In the genomic region with DNA sequence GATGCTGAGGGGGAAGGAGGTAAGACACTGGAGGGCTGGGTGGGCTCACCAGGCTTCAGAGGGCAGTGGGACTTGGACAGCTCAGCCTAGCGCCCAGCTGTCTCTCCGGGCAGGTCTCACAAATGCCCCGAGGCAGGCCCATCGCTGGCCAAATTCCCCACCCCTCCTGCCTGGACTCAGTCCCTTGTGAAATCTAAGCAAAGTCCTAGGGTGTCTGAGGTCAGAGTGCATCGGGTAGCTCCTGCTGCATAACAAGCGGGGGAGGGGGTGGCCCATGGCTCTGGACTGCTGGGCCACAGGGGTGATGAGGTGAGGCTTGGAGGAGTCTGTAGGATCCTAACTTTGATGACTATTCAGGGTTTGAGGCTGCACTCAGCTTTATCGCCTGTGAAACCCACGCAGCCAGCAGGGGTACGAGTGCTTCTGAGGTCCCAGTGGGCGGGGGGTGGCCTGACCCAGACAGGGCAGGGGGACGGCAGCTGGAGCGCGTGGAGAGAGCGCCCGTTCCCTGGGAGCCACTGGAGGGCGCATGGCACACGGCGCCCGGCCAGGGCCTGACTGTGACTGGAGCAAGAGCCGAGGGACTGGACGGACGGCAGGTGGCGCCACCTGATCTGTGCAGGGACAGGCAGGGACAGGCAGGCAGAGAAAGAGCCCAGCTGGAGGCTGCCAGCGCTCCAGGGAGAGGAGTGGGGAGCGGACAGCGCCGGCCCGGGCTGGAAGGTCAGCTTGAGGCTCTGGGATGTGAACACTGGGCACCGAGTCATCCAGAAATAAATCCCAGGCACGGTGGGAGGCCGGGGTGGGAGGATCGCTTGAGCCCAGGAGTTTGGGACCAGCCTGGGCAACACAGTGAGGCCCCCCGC, we compare ENCODE assay signal across 9 cellular contexts. TPM values are rescaled to one million over a fixed set of nuclear protein-coding genes. Genes with fewer than 3 reads are reported as not detected.
DNase-seq lines count a peak whose midpoint lies in the region; ATAC-seq lines count a peak whose summit lies in the region.
"Had no signal": no experiment of that assay in that cellular context is flagged by ENCODE, and none has a peak within 500 bp of the region (broad histone marks: within the 10 kb centered on the region; RNA-seq: fewer than 3 reads in every experiment).

No MANE protein-coding gene starts in this region.

- peak overlapping the region in 2 of 7 donors; percentile 51 to 89 for H3K27ac Mint-ChIP-seq in CD4-positive, alpha-beta memory T cell
- H3K27ac Mint-ChIP-seq in activated CD4-positive, alpha-beta T cell treated with anti-CD3 and anti-CD28 coated beads for 36 hours: no peak overlapping the region

- POLR2A ChIA-PET in CD4-positive, alpha-beta memory T cell (lab: Charles Lee; ENCODE audit: partially characterized antibody): interaction anchor here (1.1 to 4.3 kb wide), 8 partner anchors 12 to 73 kb away, joined by 3 to 44 read pairs (median 4); partner anchors contain the start of gene COX19
- POLR2A ChIA-PET in activated CD4-positive, alpha-beta T cell treated with anti-CD3 and anti-CD28 coated beads for 36 hours (lab: Charles Lee): no interaction called here

- peak; percentile 88 to 92 (median 89) for DNase-seq in CD4-positive, alpha-beta memory T cell
- DNase-seq in NCI-H526 (lab: John Stamatoyannopoulos, UW): peak; percentile 88 to 95
- DNase-seq in activated CD4-positive, alpha-beta T cell treated with anti-CD3 and anti-CD28 coated beads for 36 hours: peak; percentile 99
- peak; percentile 60 to 92 for DNase-seq in cerebellar nuclear complex (lab: John Stamatoyannopoulos, UW)
- DNase-seq in left lobe of liver (ENCODE audit: low spot score): peak; percentile 97
- peak; percentile 91 to 97 for DNase-seq in stimulated activated CD4-positive, alpha-beta T cell treated with anti-CD3 and anti-CD28 coated beads, Interleukin-4, amount 100 ng/mL, for 4 hours

- CTCF ChIA-PET in CD4-positive, alpha-beta memory T cell (lab: Charles Lee; ENCODE audit: partially characterized antibody): interaction anchor here (0.6 to 10.0 kb wide), 32 partner anchors 11 to 183 kb away, joined by 3 to 359 read pairs (median 5); partner anchors contain the start of genes COX19 and GPR146
- CTCF ChIA-PET in activated CD4-positive, alpha-beta T cell treated with anti-CD3 and anti-CD28 coated beads for 36 hours (lab: Charles Lee): interaction anchor here (0.7 to 7.3 kb wide), 38 partner anchors 14 to 1187 kb away, joined by 3 to 135 read pairs (median 5); a partner anchor contains a TSS

- H3K9me3 ChIP-seq in CD4-positive, alpha-beta memory T cell (ENCODE audit: control insufficient read depth in 1 of 2, low read length in 2 of 2): no peaks in the 10 kb centered on the region

- peaks cover 0 to 2% (median 0%) of the 10 kb centered on the region in 8 donors for H3K9me3 Mint-ChIP-seq in CD4-positive, alpha-beta memory T cell
- H3K9me3 Mint-ChIP-seq in activated CD4-positive, alpha-beta T cell treated with anti-CD3 and anti-CD28 coated beads for 36 hours (ENCODE audit: low read depth): no peaks in the 10 kb centered on the region

- peaks cover 0 to 1% of the 10 kb centered on the region in 2 donors for H3K36me3 Mint-ChIP-seq in CD4-positive, alpha-beta memory T cell
- H3K36me3 Mint-ChIP-seq in activated CD4-positive, alpha-beta T cell treated with anti-CD3 and anti-CD28 coated beads for 36 hours (ENCODE audit: low read depth): no peaks in the 10 kb centered on the region

- no peaks in the 10 kb centered on the region for H3K27me3 Mint-ChIP-seq in CD4-positive, alpha-beta memory T cell
- H3K27me3 Mint-ChIP-seq in activated CD4-positive, alpha-beta T cell treated with anti-CD3 and anti-CD28 coated beads for 36 hours: no peaks in the 10 kb centered on the region

- H3K4me3 Mint-ChIP-seq in CD4-positive, alpha-beta memory T cell: no peak overlapping the region
- H3K4me3 Mint-ChIP-seq in activated CD4-positive, alpha-beta T cell treated with anti-CD3 and anti-CD28 coated beads for 36 hours: no peak overlapping the region

- H3K27me3 ChIP-seq in CD4-positive, alpha-beta memory T cell (ENCODE audit: insufficient read depth, low read length): no peaks in the 10 kb centered on the region

- intact Hi-C loops in CD4-positive, alpha-beta memory T cell (cut with micrococcal nuclease): loop anchor here (1.0 to 2.0 kb wide), 3 partner anchors 36 to 184 kb away; no protein-coding TSS in a partner anchor
- intact Hi-C loops in activated CD4-positive, alpha-beta T cell treated with anti-CD3 and anti-CD28 coated beads for 36 hours (cut with DNase I, micrococcal nuclease): loop anchor here (1.0 to 2.0 kb wide), 6 partner anchors 18 to 184 kb away; partner anchors contain the start of gene COX19 (in 1 of the 2)

- no peaks in the 10 kb centered on the region for H3K36me3 ChIP-seq in CD4-positive, alpha-beta memory T cell (ENCODE audit: insufficient read depth, low read length)

- peak; percentile 79 for ATAC-seq in GM19438 (IDR thresholded peaks at IDR 0.05; ENCODE audit: low read depth, unreplicated experiment)
- peak; percentile 86 for ATAC-seq in HG03520 (IDR thresholded peaks at IDR 0.05; ENCODE audit: unreplicated experiment)
- peak; percentile 100 for ATAC-seq in activated CD4-positive, alpha-beta T cell treated with anti-CD3 and anti-CD28 coated beads for 36 hours
- peak; percentile 95 for ATAC-seq in left lobe of liver

- H3K4me1 Mint-ChIP-seq in CD4-positive, alpha-beta memory T cell: peaks cover 0 to 6% (median 3%) of the 10 kb centered on the region in 4 donors
- peaks cover 3% of the 10 kb centered on the region for H3K4me1 Mint-ChIP-seq in activated CD4-positive, alpha-beta T cell treated with anti-CD3 and anti-CD28 coated beads for 36 hours

- H3K4me3 ChIP-seq in CD4-positive, alpha-beta memory T cell (ENCODE audit: low read length in 2 of 2): no peak overlapping the region

- H3K4me1 ChIP-seq in CD4-positive, alpha-beta memory T cell (ENCODE audit: insufficient read depth, low read length): peaks cover 4% of the 10 kb centered on the region

- H3K27ac ChIP-seq in CD4-positive, alpha-beta memory T cell (ENCODE audit: low read depth, low read length): no peak overlapping the region

RNA-seq across cellular contexts. Expression of gene CYP2W1, which starts 10.0 kb away (rescaled TPM):
- total RNA-seq in CD4-positive, alpha-beta memory T cell: not detected
- not detected for polyA plus RNA-seq in CD4-positive, alpha-beta memory T cell
- not detected for total RNA-seq in activated CD4-positive, alpha-beta T cell treated with anti-CD3 and anti-CD28 coated beads for 36 hours
- 0.08 TPM for total RNA-seq in left lobe of liver
- total RNA-seq: T-helper 2 cell treated with Interferon-gamma antibody and Interleukin-4, amounts not matched to agents 100 ng/mL and 5 ng/mL, for 36 hours had no signal

RNA-seq across cellular contexts. Expression of gene COX19, which starts 17.6 kb away (rescaled TPM):
- 10 to 100 TPM; 46.2 to 50.0 TPM for total RNA-seq in CD4-positive, alpha-beta memory T cell
- polyA plus RNA-seq in CD4-positive, alpha-beta memory T cell: 10 to 100 TPM; 20.5 to 20.8 TPM
- 10 to 100 TPM; 11.3 to 14.6 TPM for total RNA-seq in activated CD4-positive, alpha-beta T cell treated with anti-CD3 and anti-CD28 coated beads for 36 hours
- 5.2 TPM for total RNA-seq in left lobe of liver

RNA-seq across cellular contexts. Expression of gene ADAP1, which starts 38.5 kb away (rescaled TPM):
- 1 to 10 TPM; 9.7 to 10.0 TPM for total RNA-seq in CD4-positive, alpha-beta memory T cell
- polyA plus RNA-seq in CD4-positive, alpha-beta memory T cell: 1 to 10 TPM; 5.1 to 7.9 TPM
- 10 to 100 TPM; 13.1 to 14.8 TPM for total RNA-seq in activated CD4-positive, alpha-beta T cell treated with anti-CD3 and anti-CD28 coated beads for 36 hours
- total RNA-seq in left lobe of liver: 2.8 TPM

RNA-seq across cellular contexts. Expression of gene GPR146, which starts 51.4 kb away (rescaled TPM):
- 10 to 100 TPM in 1 of 2 experiments, 1 to 10 TPM in 1; 8.8 to 10.1 TPM for total RNA-seq in CD4-positive, alpha-beta memory T cell
- polyA plus RNA-seq in CD4-positive, alpha-beta memory T cell: 10 to 100 TPM; 10.0 to 22.2 TPM
- total RNA-seq in activated CD4-positive, alpha-beta T cell treated with anti-CD3 and anti-CD28 coated beads for 36 hours: 1 to 10 TPM; 4.7 to 5.6 TPM
- 28.1 TPM for total RNA-seq in left lobe of liver
